In the genomic region with DNA sequence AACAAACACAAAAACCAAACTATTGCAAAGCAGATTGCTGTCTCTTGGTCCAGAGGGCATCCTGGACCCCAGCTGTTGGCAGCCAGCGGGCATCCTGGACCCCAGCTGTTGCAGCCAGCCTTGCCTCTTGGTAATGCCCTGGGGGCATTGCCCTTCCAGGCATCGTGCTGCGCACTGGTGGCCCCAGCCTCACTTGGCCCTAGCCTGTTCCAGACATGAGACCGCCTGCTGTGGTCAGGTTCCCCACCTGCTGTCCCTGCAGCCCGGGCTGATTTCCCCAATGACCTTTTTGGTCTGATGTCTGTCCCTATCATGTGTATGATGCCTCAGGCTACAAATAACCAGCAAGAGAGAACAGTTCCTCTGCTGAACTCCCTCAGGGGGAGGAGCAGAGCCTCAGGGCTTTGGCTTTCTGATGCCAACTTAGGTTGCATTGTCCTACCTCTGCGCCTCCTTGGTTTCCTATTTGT, we compare ENCODE assay signal across 10 cellular contexts. TPM values are rescaled to one million over a fixed set of nuclear protein-coding genes. Genes with fewer than 3 reads are reported as not detected.
DNase-seq lines count a peak whose midpoint lies in the region; ATAC-seq and TF ChIP-seq lines count a peak whose summit lies in the region.
"Had no signal": no experiment of that assay in that cellular context is flagged by ENCODE, and none has a peak within 500 bp of the region (broad histone marks: within the 10 kb centered on the region; RNA-seq: fewer than 3 reads in every experiment).

No MANE protein-coding gene starts in this region.

- no peak overlapping the region for H3K4me3 ChIP-seq in HEK293 (ENCODE audit: low read depth, low read length)

- POLR2A ChIA-PET in HEK293 (lab: Yijun Ruan, JAX) = no interaction called here

- no peaks in the 10 kb centered on the region; a peak in 1 of 3 replicates for H3K36me3 ChIP-seq in HEK293 (ENCODE audit: control insufficient read depth in 2 of 2, insufficient read depth in 1 of 2, low read length in 2 of 2)

- H3K27ac ChIP-seq in 22Rv1 = peak overlapping the region; percentile 92
- H3K27ac ChIP-seq in HEK293 (ENCODE audit: extremely low read depth, low read depth, low read length) = no peak overlapping the region

- peak; percentile 48 to 51 for ATAC-seq in naive B cell (ENCODE audit: low read depth in 2 of 2)
- ATAC-seq in GM18907 (IDR thresholded peaks at IDR 0.05; ENCODE audit: unreplicated experiment) = no peak

- H3K27ac Mint-ChIP-seq in chondrocyte (ENCODE audit: unreplicated experiment) = peak overlapping the region; percentile 88
- peak overlapping the region in 5 of 6 donors; percentile 38 to 90 (median 81) for H3K27ac Mint-ChIP-seq in naive B cell

- H3K36me3 Mint-ChIP-seq in chondrocyte (ENCODE audit: low read depth) (no peaks in the 10 kb centered on the region), naive B cell (peaks cover 0 to 4% of the 10 kb centered on the region in 2 donors)

- no peak for TF ChIP-seq CTCF in 22Rv1 (IDR thresholded peaks at IDR 0.05)
- TF ChIP-seq CTCF in HEK293 (tag by site-specific recombination; IDR thresholded peaks at IDR 0.05) = no peak
- TF ChIP-seq CTCF in chondrocyte (IDR thresholded peaks at IDR 0.05) = no peak

- H3K4me1 ChIP-seq in HEK293 (ENCODE audit: control insufficient read depth, insufficient read depth, low read length) = peaks cover 27% of the 10 kb centered on the region

- CTCF ChIA-PET in HEK293 (lab: Yijun Ruan, JAX) = interaction anchor here (0.7 kb wide), 1 partner anchor 33 kb away, joined by 3 read pairs; no protein-coding TSS in a partner anchor

- H3K4me3 Mint-ChIP-seq in chondrocyte (ENCODE audit: unreplicated experiment) (no peak overlapping the region), naive B cell (peak overlapping the region in 5 of 8 donors; percentile 24 to 80 (median 52))

- no peaks in the 10 kb centered on the region for H3K27me3 Mint-ChIP-seq in chondrocyte (ENCODE audit: low read depth)
- H3K27me3 Mint-ChIP-seq in naive B cell = no peaks in the 10 kb centered on the region

- no peaks in the 10 kb centered on the region for H3K9me3 ChIP-seq in HEK293 (ENCODE audit: control insufficient read depth, insufficient read depth, low read depth, low read length)

- H3K4me1 Mint-ChIP-seq in chondrocyte (ENCODE audit: low read depth) (peaks cover 49% of the 10 kb centered on the region), naive B cell (peaks cover 43 to 54% (median 52%) of the 10 kb centered on the region in 3 donors)

- peaks cover 2% of the 10 kb centered on the region for H3K9me3 Mint-ChIP-seq in chondrocyte (ENCODE audit: low read depth)
- H3K9me3 Mint-ChIP-seq in naive B cell = no peaks in the 10 kb centered on the region

- DNase-seq in chondrocyte (ENCODE audit: low spot score) = no peak
- no peak for DNase-seq in naive B cell
- no peak for DNase-seq in NCI-H748 (lab: John Stamatoyannopoulos, UW; ENCODE audit: unreplicated experiment)
- no peak for DNase-seq in NCI-H345 (lab: John Stamatoyannopoulos, UW)
- DNase-seq in DMS79 treated with DMSO at 0.1 percent for 48 hours (lab: John Stamatoyannopoulos, UW) = no peak
- DNase-seq: hippocampal formation, NCI-H748 treated with DMSO at 0.1 percent for 48 hours had no signal

TF ChIP-seq in HEK293, 187 proteins besides CTCF, POLR2A, EP300 and RAD21:
- TF ChIP-seq MZF1 (tag by site-specific recombination; IDR thresholded peaks at IDR 0.05; ENCODE audit: borderline replicate concordance) (no peak), ZNF76 (tag by site-specific recombination; IDR thresholded peaks at IDR 0.05; ENCODE audit: borderline replicate concordance, low read depth) (no peak), ZNF140 (tag by site-specific recombination; IDR thresholded peaks at IDR 0.05) (no peak), ZNF37A (tag by site-specific recombination; IDR thresholded peaks at IDR 0.05) (no peak), ZIC2 (tag by site-specific recombination; IDR thresholded peaks at IDR 0.05) (peak; percentile 77), ZNF350 (tag by site-specific recombination; IDR thresholded peaks at IDR 0.05) (no peak), ZSCAN23 (tag by site-specific recombination; IDR thresholded peaks at IDR 0.05) (no peak), ZBTB6 (tag by site-specific recombination; IDR thresholded peaks at IDR 0.05) (no peak), MYNN (tag by site-specific recombination; IDR thresholded peaks at IDR 0.05; ENCODE audit: borderline replicate concordance) (no peak)
- TF ChIP-seq, protein P1, sequence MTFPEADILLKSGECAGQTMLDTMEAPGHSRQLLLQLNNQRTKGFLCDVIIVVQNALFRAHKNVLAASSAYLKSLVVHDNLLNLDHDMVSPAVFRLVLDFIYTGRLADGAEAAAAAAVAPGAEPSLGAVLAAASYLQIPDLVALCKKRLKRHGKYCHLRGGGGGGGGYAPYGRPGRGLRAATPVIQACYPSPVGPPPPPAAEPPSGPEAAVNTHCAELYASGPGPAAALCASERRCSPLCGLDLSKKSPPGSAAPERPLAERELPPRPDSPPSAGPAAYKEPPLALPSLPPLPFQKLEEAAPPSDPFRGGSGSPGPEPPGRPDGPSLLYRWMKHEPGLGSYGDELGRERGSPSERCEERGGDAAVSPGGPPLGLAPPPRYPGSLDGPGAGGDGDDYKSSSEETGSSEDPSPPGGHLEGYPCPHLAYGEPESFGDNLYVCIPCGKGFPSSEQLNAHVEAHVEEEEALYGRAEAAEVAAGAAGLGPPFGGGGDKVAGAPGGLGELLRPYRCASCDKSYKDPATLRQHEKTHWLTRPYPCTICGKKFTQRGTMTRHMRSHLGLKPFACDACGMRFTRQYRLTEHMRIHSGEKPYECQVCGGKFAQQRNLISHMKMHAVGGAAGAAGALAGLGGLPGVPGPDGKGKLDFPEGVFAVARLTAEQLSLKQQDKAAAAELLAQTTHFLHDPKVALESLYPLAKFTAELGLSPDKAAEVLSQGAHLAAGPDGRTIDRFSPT (tag by site-specific recombination; IDR thresholded peaks at IDR 0.05) = peak; percentile 64; the same call in 1 of the 2 replicates
- TF ChIP-seq, protein P2, sequence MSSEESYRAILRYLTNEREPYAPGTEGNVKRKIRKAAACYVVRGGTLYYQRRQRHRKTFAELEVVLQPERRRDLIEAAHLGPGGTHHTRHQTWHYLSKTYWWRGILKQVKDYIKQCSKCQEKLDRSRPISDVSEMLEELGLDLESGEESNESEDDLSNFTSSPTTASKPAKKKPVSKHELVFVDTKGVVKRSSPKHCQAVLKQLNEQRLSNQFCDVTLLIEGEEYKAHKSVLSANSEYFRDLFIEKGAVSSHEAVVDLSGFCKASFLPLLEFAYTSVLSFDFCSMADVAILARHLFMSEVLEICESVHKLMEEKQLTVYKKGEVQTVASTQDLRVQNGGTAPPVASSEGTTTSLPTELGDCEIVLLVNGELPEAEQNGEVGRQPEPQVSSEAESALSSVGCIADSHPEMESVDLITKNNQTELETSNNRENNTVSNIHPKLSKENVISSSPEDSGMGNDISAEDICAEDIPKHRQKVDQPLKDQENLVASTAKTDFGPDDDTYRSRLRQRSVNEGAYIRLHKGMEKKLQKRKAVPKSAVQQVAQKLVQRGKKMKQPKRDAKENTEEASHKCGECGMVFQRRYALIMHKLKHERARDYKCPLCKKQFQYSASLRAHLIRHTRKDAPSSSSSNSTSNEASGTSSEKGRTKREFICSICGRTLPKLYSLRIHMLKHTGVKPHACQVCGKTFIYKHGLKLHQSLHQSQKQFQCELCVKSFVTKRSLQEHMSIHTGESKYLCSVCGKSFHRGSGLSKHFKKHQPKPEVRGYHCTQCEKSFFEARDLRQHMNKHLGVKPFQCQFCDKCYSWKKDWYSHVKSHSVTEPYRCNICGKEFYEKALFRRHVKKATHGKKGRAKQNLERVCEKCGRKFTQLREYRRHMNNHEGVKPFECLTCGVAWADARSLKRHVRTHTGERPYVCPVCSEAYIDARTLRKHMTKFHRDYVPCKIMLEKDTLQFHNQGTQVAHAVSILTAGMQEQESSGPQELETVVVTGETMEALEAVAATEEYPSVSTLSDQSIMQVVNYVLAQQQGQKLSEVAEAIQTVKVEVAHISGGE (tag by site-specific recombination; conservative IDR thresholded peaks at IDR 0.05; ENCODE audit: low read depth) = no peak
TF ChIP-seq in HEK293: peak in this region for 2.

RNA-seq across cellular contexts. Expression of gene MLXIP, which starts 20.8 kb away (rescaled TPM):
- 58.8 to 62.8 TPM (median 61.7 TPM) in 3 replicates for total RNA-seq in chondrocyte
- polyA plus RNA-seq in naive B cell (ENCODE audit: low read depth in 6 of 6) = 10 to 100 TPM in 4 of 6 donors, 1 to 10 TPM in 2; 8.5 to 30.4 (median 11.0) TPM
